ENCODE assay signal across 11 cellular contexts in genomic region chr9:88651682-88652633, GRCh38.
A peak's percentile ranks its signal among the peaks of the same experiment; 100 is the strongest.
DNase-seq lines count a peak whose midpoint lies in the region; ATAC-seq, FAIRE-seq and TF ChIP-seq lines count a peak whose summit lies in the region.
"Had no signal": no experiment of that assay in that cellular context is flagged by ENCODE, and none has a peak within 500 bp of the region (broad histone marks: within the 10 kb centered on the region; RNA-seq: fewer than 3 reads in every experiment).

No MANE protein-coding gene starts in this region.

- H3K4me3 Mint-ChIP-seq in chondrocyte (ENCODE audit: unreplicated experiment) (no peak overlapping the region), CD14-positive monocyte (no peak overlapping the region)
- H3K4me3 Mint-ChIP-seq in natural killer cell treated with Interleukin-12 subunit alpha and Interleukin-12 subunit beta and Interleukin-15 and Interleukin-18, amount 100 ng/mL, for 72 hours = no peak overlapping the region
- H3K4me3 Mint-ChIP-seq in activated CD4-positive, alpha-beta memory T cell treated with anti-CD3 and anti-CD28 coated beads, Interleukin-2, amount 10 ng/mL, durations not matched to agents 7 days and 5 days = no peak overlapping the region
- H3K4me3 Mint-ChIP-seq in activated naive CD8-positive, alpha-beta T cell treated with anti-CD3 and anti-CD28 coated beads for 36 hours = no peak overlapping the region
- H3K4me3 Mint-ChIP-seq: activated T-cell treated with anti-CD3 and anti-CD28 coated beads, Interleukin-2, amount 50 U/mL, for 24 hours; naive thymus-derived CD8-positive, alpha-beta T cell had no signal

- H3K4me1 ChIP-seq in tibial nerve = peaks cover 0 to 29% (median 6%) of the 10 kb centered on the region in 4 donors

- TF ChIP-seq CTCF in chondrocyte (IDR thresholded peaks at IDR 0.05) (no peak), tibial nerve (IDR thresholded peaks at IDR 0.05) (peak in 3 of 5 experiments; percentile 8 to 35 (median 21)), CD14-positive monocyte (IDR thresholded peaks at IDR 0.05) (no peak)

- intact Hi-C loops in CD14-positive monocyte (cut with micrococcal nuclease) = no loop called here

- H3K27me3 ChIP-seq in tibial nerve = no peaks in the 10 kb centered on the region

- H3K36me3 ChIP-seq in tibial nerve = no peaks in the 10 kb centered on the region

- POLR2A ChIA-PET in activated CD4-positive, alpha-beta memory T cell treated with anti-CD3 and anti-CD28 coated beads, Interleukin-2, amount 10 ng/mL, durations not matched to agents 7 days and 5 days (lab: Charles Lee) = no interaction called here

- no peaks in the 10 kb centered on the region for H3K36me3 Mint-ChIP-seq in chondrocyte (ENCODE audit: low read depth)
- H3K36me3 Mint-ChIP-seq in natural killer cell treated with Interleukin-12 subunit alpha and Interleukin-12 subunit beta and Interleukin-15 and Interleukin-18, amount 100 ng/mL, for 72 hours = no peaks in the 10 kb centered on the region
- no peaks in the 10 kb centered on the region for H3K36me3 Mint-ChIP-seq in activated CD4-positive, alpha-beta memory T cell treated with anti-CD3 and anti-CD28 coated beads, Interleukin-2, amount 10 ng/mL, durations not matched to agents 7 days and 5 days (ENCODE audit: low read depth)
- no peaks in the 10 kb centered on the region for H3K36me3 Mint-ChIP-seq in activated naive CD8-positive, alpha-beta T cell treated with anti-CD3 and anti-CD28 coated beads for 36 hours
- no peaks in the 10 kb centered on the region for H3K36me3 Mint-ChIP-seq in CD14-positive monocyte
- H3K36me3 Mint-ChIP-seq: naive thymus-derived CD8-positive, alpha-beta T cell had no signal

- TF ChIP-seq POLR2A in tibial nerve (IDR thresholded peaks at IDR 0.05) = no peak

- H3K9me3 Mint-ChIP-seq in chondrocyte (ENCODE audit: low read depth) = peaks cover 4% of the 10 kb centered on the region
- H3K9me3 Mint-ChIP-seq in natural killer cell treated with Interleukin-12 subunit alpha and Interleukin-12 subunit beta and Interleukin-15 and Interleukin-18, amount 100 ng/mL, for 72 hours = no peaks in the 10 kb centered on the region
- H3K9me3 Mint-ChIP-seq in activated CD4-positive, alpha-beta memory T cell treated with anti-CD3 and anti-CD28 coated beads, Interleukin-2, amount 10 ng/mL, durations not matched to agents 7 days and 5 days = no peaks in the 10 kb centered on the region
- peaks cover 1% of the 10 kb centered on the region for H3K9me3 Mint-ChIP-seq in activated naive CD8-positive, alpha-beta T cell treated with anti-CD3 and anti-CD28 coated beads for 36 hours
- peaks cover 0 to 8% (median 2%) of the 10 kb centered on the region in 7 donors for H3K9me3 Mint-ChIP-seq in CD14-positive monocyte
- H3K9me3 Mint-ChIP-seq: activated T-cell treated with anti-CD3 and anti-CD28 coated beads, Interleukin-2, amount 50 U/mL, for 24 hours; naive thymus-derived CD8-positive, alpha-beta T cell had no signal

- no peak for FAIRE-seq in HTR-8/SVneo (lab: Jason Lieb, UNC)

- H3K4me3 ChIP-seq in tibial nerve = no peak overlapping the region

- DNase-seq in HTR-8/SVneo (ENCODE audit: insufficient read length, low spot score) (peak; percentile 78), chondrocyte (ENCODE audit: low spot score) (no peak), left lobe of liver (ENCODE audit: low spot score) (peak; percentile 49), tibial nerve (ENCODE audit: low spot score in 2 of 2) (peak; percentile 83 to 93), CD14-positive monocyte (ENCODE audit: low spot score) (no peak)
- no peak for DNase-seq in natural killer cell treated with Interleukin-12 subunit alpha and Interleukin-12 subunit beta and Interleukin-15 and Interleukin-18, amount 100 ng/mL, for 72 hours (ENCODE audit: low spot score)
- no peak for DNase-seq in activated CD4-positive, alpha-beta memory T cell treated with anti-CD3 and anti-CD28 coated beads, Interleukin-2, amount 10 ng/mL, durations not matched to agents 7 days and 5 days
- DNase-seq in activated naive CD8-positive, alpha-beta T cell treated with anti-CD3 and anti-CD28 coated beads for 36 hours = no peak
- DNase-seq: activated T-cell treated with anti-CD3 and anti-CD28 coated beads, Interleukin-2, amount 50 U/mL, for 24 hours; MM.1S; naive thymus-derived CD8-positive, alpha-beta T cell had no signal

- H3K27ac Mint-ChIP-seq in chondrocyte (ENCODE audit: unreplicated experiment) = peak overlapping the region; percentile 71
- H3K27ac Mint-ChIP-seq in natural killer cell treated with Interleukin-12 subunit alpha and Interleukin-12 subunit beta and Interleukin-15 and Interleukin-18, amount 100 ng/mL, for 72 hours = no peak overlapping the region
- no peak overlapping the region for H3K27ac Mint-ChIP-seq in activated CD4-positive, alpha-beta memory T cell treated with anti-CD3 and anti-CD28 coated beads, Interleukin-2, amount 10 ng/mL, durations not matched to agents 7 days and 5 days
- H3K27ac Mint-ChIP-seq in activated naive CD8-positive, alpha-beta T cell treated with anti-CD3 and anti-CD28 coated beads for 36 hours = no peak overlapping the region
- no peak overlapping the region for H3K27ac Mint-ChIP-seq in CD14-positive monocyte
- H3K27ac Mint-ChIP-seq: activated T-cell treated with anti-CD3 and anti-CD28 coated beads, Interleukin-2, amount 50 U/mL, for 24 hours; naive thymus-derived CD8-positive, alpha-beta T cell had no signal

- H3K27ac ChIP-seq in tibial nerve = peak overlapping the region in 2 of 4 donors; percentile 51 to 75

- ATAC-seq in left lobe of liver = peak; percentile 43
- no peak for ATAC-seq in natural killer cell treated with Interleukin-12 subunit alpha and Interleukin-12 subunit beta and Interleukin-15 and Interleukin-18, amount 100 ng/mL, for 72 hours
- ATAC-seq: naive thymus-derived CD8-positive, alpha-beta T cell had no signal

- CTCF ChIA-PET in activated CD4-positive, alpha-beta memory T cell treated with anti-CD3 and anti-CD28 coated beads, Interleukin-2, amount 10 ng/mL, durations not matched to agents 7 days and 5 days (lab: Charles Lee) = no interaction called here

- H3K4me1 Mint-ChIP-seq in chondrocyte (ENCODE audit: low read depth) = peaks cover 7% of the 10 kb centered on the region
- H3K4me1 Mint-ChIP-seq in natural killer cell treated with Interleukin-12 subunit alpha and Interleukin-12 subunit beta and Interleukin-15 and Interleukin-18, amount 100 ng/mL, for 72 hours (ENCODE audit: low read depth in 2 of 2) = no peaks in the 10 kb centered on the region
- no peaks in the 10 kb centered on the region for H3K4me1 Mint-ChIP-seq in activated CD4-positive, alpha-beta memory T cell treated with anti-CD3 and anti-CD28 coated beads, Interleukin-2, amount 10 ng/mL, durations not matched to agents 7 days and 5 days
- H3K4me1 Mint-ChIP-seq in activated naive CD8-positive, alpha-beta T cell treated with anti-CD3 and anti-CD28 coated beads for 36 hours = no peaks in the 10 kb centered on the region
- no peaks in the 10 kb centered on the region for H3K4me1 Mint-ChIP-seq in CD14-positive monocyte
- H3K4me1 Mint-ChIP-seq: naive thymus-derived CD8-positive, alpha-beta T cell had no signal

- TF ChIP-seq EP300 in tibial nerve (IDR thresholded peaks at IDR 0.05) = peak in 1 of 2 donors; percentile 81

- H3K9me3 ChIP-seq in tibial nerve = peaks cover 0 to 11% (median 0%) of the 10 kb centered on the region in 4 donors

- 40 to 42% methylated on average over 10 of the region's 10 CpGs for WGBS in tibial nerve, 2 donors

- peaks cover 2% of the 10 kb centered on the region for H3K27me3 Mint-ChIP-seq in chondrocyte (ENCODE audit: low read depth)
- H3K27me3 Mint-ChIP-seq in natural killer cell treated with Interleukin-12 subunit alpha and Interleukin-12 subunit beta and Interleukin-15 and Interleukin-18, amount 100 ng/mL, for 72 hours = peaks cover 17 to 50% of the 10 kb centered on the region in 2 donors
- peaks cover 3% of the 10 kb centered on the region for H3K27me3 Mint-ChIP-seq in activated CD4-positive, alpha-beta memory T cell treated with anti-CD3 and anti-CD28 coated beads, Interleukin-2, amount 10 ng/mL, durations not matched to agents 7 days and 5 days
- peaks cover 20% of the 10 kb centered on the region for H3K27me3 Mint-ChIP-seq in activated naive CD8-positive, alpha-beta T cell treated with anti-CD3 and anti-CD28 coated beads for 36 hours
- peaks cover 4 to 9% (median 5%) of the 10 kb centered on the region in 3 donors for H3K27me3 Mint-ChIP-seq in CD14-positive monocyte (ENCODE audit: low read depth in 3 of 3)

Comparison
In these comparisons a context has a peak if more than half of its experiments do, and no peak if none do; other contexts are left out.
1. DNase-seq: peak in HTR-8/SVneo (single experiment), left lobe of liver (single experiment) and tibial nerve (2 of 2); none in chondrocyte (single experiment), natural killer cell treated with Interleukin-12 subunit alpha and Interleukin-12 subunit beta and Interleukin-15 and Interleukin-18, amount 100 ng/mL, for 72 hours (single experiment), activated CD4-positive, alpha-beta memory T cell treated with anti-CD3 and anti-CD28 coated beads, Interleukin-2, amount 10 ng/mL, durations not matched to agents 7 days and 5 days (single experiment), activated naive CD8-positive, alpha-beta T cell treated with anti-CD3 and anti-CD28 coated beads for 36 hours (single experiment) and CD14-positive monocyte (single experiment).
2. CTCF ChIP-seq: peak in tibial nerve (3 of 5); none in chondrocyte (single experiment) and CD14-positive monocyte (single experiment).